8 cellular contexts compared by ENCODE assay signal in genomic region chr3:193831495-193832455, GRCh38.
DNase-seq lines count a peak whose midpoint lies in the region; ATAC-seq, FAIRE-seq and TF ChIP-seq lines count a peak whose summit lies in the region.

No MANE protein-coding gene starts in this region.

- no peak overlapping the region for H3K4me3 Mint-ChIP-seq in astrocyte (ENCODE audit: unreplicated experiment)
- no peak overlapping the region for H3K4me3 Mint-ChIP-seq in naive thymus-derived CD8-positive, alpha-beta T cell
- no peak overlapping the region for H3K4me3 Mint-ChIP-seq in stimulated activated naive CD8-positive, alpha-beta T cell treated with anti-CD3 and anti-CD28 coated beads, Interleukin-15, amount 100 ng/mL, for 72 hours

- no peaks in the 10 kb centered on the region for H3K36me3 ChIP-seq in astrocyte (ENCODE audit: insufficient read depth, low read length)

- no peak for FAIRE-seq in astrocyte (lab: Jason Lieb, UNC)

- H3K9me3 ChIP-seq in astrocyte (ENCODE audit: insufficient read depth, low read depth, low read length): no peaks in the 10 kb centered on the region

- H3K27me3 ChIP-seq in astrocyte (ENCODE audit: insufficient read depth, low read length): peaks cover 27% of the 10 kb centered on the region

- TF ChIP-seq CTCF in astrocyte (IDR thresholded peaks at IDR 0.05; ENCODE audit: insufficient read depth, low read depth, low read length): no peak

- DNase-seq in SKM-1 treated with dmso at 0.1 percent for 144 hours (lab: John Stamatoyannopoulos, UW; ENCODE audit: unreplicated experiment): peak; percentile 15
- DNase-seq in SKM-1 (lab: John Stamatoyannopoulos, UW; ENCODE audit: unreplicated experiment): no peak
- DNase-seq in astrocyte (ENCODE audit: low read depth): peak; percentile 97
- peak; percentile 69 for DNase-seq in mucosa of gallbladder (ENCODE audit: low spot score)
- no peak for DNase-seq in naive thymus-derived CD8-positive, alpha-beta T cell
- DNase-seq in activated naive CD4-positive, alpha-beta T cell treated with Interleukin-2 at 50 U/mL for 16 hours: no peak
- no peak for DNase-seq in stimulated activated naive CD8-positive, alpha-beta T cell treated with anti-CD3 and anti-CD28 coated beads, Interleukin-15, amount 100 ng/mL, for 72 hours

- peaks cover 13% of the 10 kb centered on the region for H3K4me1 Mint-ChIP-seq in astrocyte (ENCODE audit: low read depth, unreplicated experiment)
- H3K4me1 Mint-ChIP-seq in naive thymus-derived CD8-positive, alpha-beta T cell: peaks cover 0 to 13% (median 0%) of the 10 kb centered on the region in 4 donors
- peaks cover 8% of the 10 kb centered on the region for H3K4me1 Mint-ChIP-seq in stimulated activated naive CD8-positive, alpha-beta T cell treated with anti-CD3 and anti-CD28 coated beads, Interleukin-15, amount 100 ng/mL, for 72 hours

- POLR2A ChIA-PET in naive thymus-derived CD8-positive, alpha-beta T cell (lab: Charles Lee): no interaction called here

- no peak overlapping the region for H2AFZ ChIP-seq in astrocyte (ENCODE audit: low read depth, low read length)

- no peak overlapping the region for H3K27ac ChIP-seq in astrocyte (ENCODE audit: low read depth, low read length)

- H3K79me2 ChIP-seq in astrocyte (ENCODE audit: insufficient read depth, low read length): no peaks in the 10 kb centered on the region

- H3K4me3 ChIP-seq in astrocyte (ENCODE audit: insufficient read depth, low read depth, low read length): no peak overlapping the region

- peaks cover 11% of the 10 kb centered on the region for H3K9me3 Mint-ChIP-seq in astrocyte (ENCODE audit: unreplicated experiment)
- no peaks in the 10 kb centered on the region for H3K9me3 Mint-ChIP-seq in naive thymus-derived CD8-positive, alpha-beta T cell
- no peaks in the 10 kb centered on the region for H3K9me3 Mint-ChIP-seq in stimulated activated naive CD8-positive, alpha-beta T cell treated with anti-CD3 and anti-CD28 coated beads, Interleukin-15, amount 100 ng/mL, for 72 hours

- no peak overlapping the region for H3K9ac ChIP-seq in astrocyte (ENCODE audit: low read length)

- peaks cover 65% of the 10 kb centered on the region for H3K27me3 Mint-ChIP-seq in astrocyte (ENCODE audit: low read depth, unreplicated experiment)
- H3K27me3 Mint-ChIP-seq in naive thymus-derived CD8-positive, alpha-beta T cell: peaks cover 0 to 22% (median 8%) of the 10 kb centered on the region in 5 donors
- peaks cover 15% of the 10 kb centered on the region for H3K27me3 Mint-ChIP-seq in stimulated activated naive CD8-positive, alpha-beta T cell treated with anti-CD3 and anti-CD28 coated beads, Interleukin-15, amount 100 ng/mL, for 72 hours

- H3K27ac Mint-ChIP-seq in astrocyte (ENCODE audit: unreplicated experiment): no peak overlapping the region
- no peak overlapping the region for H3K27ac Mint-ChIP-seq in naive thymus-derived CD8-positive, alpha-beta T cell
- no peak overlapping the region for H3K27ac Mint-ChIP-seq in stimulated activated naive CD8-positive, alpha-beta T cell treated with anti-CD3 and anti-CD28 coated beads, Interleukin-15, amount 100 ng/mL, for 72 hours

- H3K36me3 Mint-ChIP-seq in astrocyte (ENCODE audit: low read depth, unreplicated experiment): no peaks in the 10 kb centered on the region
- H3K36me3 Mint-ChIP-seq in naive thymus-derived CD8-positive, alpha-beta T cell: no peaks in the 10 kb centered on the region

- peaks cover 13% of the 10 kb centered on the region for H3K4me1 ChIP-seq in astrocyte (ENCODE audit: insufficient read depth, low read length)

- peak; percentile 54 for ATAC-seq in HG03354 (IDR thresholded peaks at IDR 0.05; ENCODE audit: poor library complexity, severe bottlenecking, unreplicated experiment)
- ATAC-seq in naive thymus-derived CD8-positive, alpha-beta T cell: no peak
- ATAC-seq in stimulated activated naive CD8-positive, alpha-beta T cell treated with anti-CD3 and anti-CD28 coated beads, Interleukin-15, amount 100 ng/mL, for 72 hours: no peak

- no peaks in the 10 kb centered on the region for H4K20me1 ChIP-seq in astrocyte (ENCODE audit: insufficient read depth, low read length)

- H3K4me2 ChIP-seq in astrocyte (ENCODE audit: low read length): no peak overlapping the region

Comparison
In these comparisons a context has a peak if more than half of its experiments do, and no peak if none do; other contexts are left out.
1. DNase-seq: peak in SKM-1 treated with dmso at 0.1 percent for 144 hours (single experiment), astrocyte (single experiment) and mucosa of gallbladder (single experiment); none in SKM-1 (single experiment), naive thymus-derived CD8-positive, alpha-beta T cell (0 of 10), activated naive CD4-positive, alpha-beta T cell treated with Interleukin-2 at 50 U/mL for 16 hours (single experiment) and stimulated activated naive CD8-positive, alpha-beta T cell treated with anti-CD3 and anti-CD28 coated beads, Interleukin-15, amount 100 ng/mL, for 72 hours (0 of 2).